Comparison of ENCODE assay signal across 8 cellular contexts in genomic region chr10:97335188-97335619, GRCh38. TPM values are rescaled to one million over a fixed set of nuclear protein-coding genes. Genes with fewer than 3 reads are reported as not detected.
DNase-seq lines count a peak whose midpoint lies in the region; ATAC-seq and TF ChIP-seq lines count a peak whose summit lies in the region.

No MANE protein-coding gene starts in this region.

- H3K27ac ChIP-seq in iPS-20b (ENCODE audit: low read length): no peak overlapping the region
- no peak overlapping the region for H3K27ac ChIP-seq in stomach smooth muscle (ENCODE audit: low read length)

- intact Hi-C loops in activated CD8-positive, alpha-beta T cell treated with anti-CD3 and anti-CD28 coated beads for 36 hours (cut with micrococcal nuclease): no loop called here

- POLR2A ChIA-PET in activated CD8-positive, alpha-beta T cell treated with anti-CD3 and anti-CD28 coated beads for 36 hours (lab: Charles Lee): interaction anchor here (8.2 kb wide), 1 partner anchor 16 kb away, joined by 82 read pairs; the partner anchor contains the start of gene FRAT1

- peaks cover 16% of the 10 kb centered on the region for H3K36me3 ChIP-seq in iPS-20b (ENCODE audit: insufficient read depth, low read depth, low read length)
- H3K36me3 ChIP-seq in stomach smooth muscle (ENCODE audit: control insufficient read depth in 2 of 2, insufficient read depth in 2 of 2, low read length in 2 of 2): no peaks in the 10 kb centered on the region

- H3K9me3 Mint-ChIP-seq in activated CD8-positive, alpha-beta T cell treated with anti-CD3 and anti-CD28 coated beads for 36 hours: no peaks in the 10 kb centered on the region

- CTCF ChIA-PET in activated CD8-positive, alpha-beta T cell treated with anti-CD3 and anti-CD28 coated beads for 36 hours (lab: Charles Lee): interaction anchor here (3.0 kb wide), 1 partner anchor 13 kb away, joined by 15 read pairs; no protein-coding TSS in a partner anchor

- peaks cover 31% of the 10 kb centered on the region for H3K4me1 Mint-ChIP-seq in activated CD8-positive, alpha-beta T cell treated with anti-CD3 and anti-CD28 coated beads for 36 hours (ENCODE audit: low read depth)

- no peak for TF ChIP-seq CTCF in activated CD8-positive, alpha-beta T cell treated with anti-CD3 and anti-CD28 coated beads for 36 hours (IDR thresholded peaks at IDR 0.05)

- DNase-seq in NCI-H2227 (lab: John Stamatoyannopoulos, UW; ENCODE audit: unreplicated experiment): peak; percentile 38
- no peak for DNase-seq in NCI-H2227 treated with DMSO at 0.1 percent for 48 hours (lab: John Stamatoyannopoulos, UW)
- DNase-seq in activated CD8-positive, alpha-beta T cell treated with anti-CD3 and anti-CD28 coated beads for 36 hours: no peak
- no peak for DNase-seq in H4 (ENCODE audit: low spot score)
- no peak for DNase-seq in GM19240 (ENCODE audit: insufficient read length, low spot score)
- DNase-seq in Ammon's horn (ENCODE audit: low spot score): no peak

- peak overlapping the region; percentile 84 for H3K4me3 ChIP-seq in iPS-20b (ENCODE audit: low read length)
- H3K4me3 ChIP-seq in stomach smooth muscle (ENCODE audit: low read length in 2 of 2): peak overlapping the region; percentile 59 to 83

- no peak overlapping the region for H3K27ac Mint-ChIP-seq in activated CD8-positive, alpha-beta T cell treated with anti-CD3 and anti-CD28 coated beads for 36 hours

- peaks cover 32% of the 10 kb centered on the region; the same call in 1 of the 2 replicates for H3K4me1 ChIP-seq in iPS-20b (ENCODE audit: insufficient read depth, low read length)
- peaks cover 35% of the 10 kb centered on the region for H3K4me1 ChIP-seq in stomach smooth muscle (ENCODE audit: control insufficient read depth, insufficient read depth, low read length)

- H3K27me3 ChIP-seq in iPS-20b (ENCODE audit: insufficient read depth, low read length) (peaks cover 21% of the 10 kb centered on the region; the same call in 1 of the 2 replicates), stomach smooth muscle (ENCODE audit: control insufficient read depth in 1 of 2, insufficient read depth in 2 of 2, low read length in 2 of 2) (no peaks in the 10 kb centered on the region)

- peak overlapping the region; percentile 70 for H3K4me3 Mint-ChIP-seq in activated CD8-positive, alpha-beta T cell treated with anti-CD3 and anti-CD28 coated beads for 36 hours

- H3K9me3 ChIP-seq in iPS-20b (ENCODE audit: insufficient read depth, low read depth, low read length) (no peaks in the 10 kb centered on the region), stomach smooth muscle (ENCODE audit: control insufficient read depth in 2 of 2, low read length in 2 of 2) (no peaks in the 10 kb centered on the region)

- no peaks in the 10 kb centered on the region for H3K27me3 Mint-ChIP-seq in activated CD8-positive, alpha-beta T cell treated with anti-CD3 and anti-CD28 coated beads for 36 hours

- no peak for ATAC-seq in activated CD8-positive, alpha-beta T cell treated with anti-CD3 and anti-CD28 coated beads for 36 hours

- H3K36me3 Mint-ChIP-seq in activated CD8-positive, alpha-beta T cell treated with anti-CD3 and anti-CD28 coated beads for 36 hours (ENCODE audit: low read depth): peaks cover 1% of the 10 kb centered on the region

- peak overlapping the region; percentile 83 for H3K9ac ChIP-seq in iPS-20b (ENCODE audit: low read depth, low read length)
- peak overlapping the region in 1 of 2 donors; percentile 77 for H3K9ac ChIP-seq in stomach smooth muscle (ENCODE audit: low read length in 2 of 2)

RNA-seq across cellular contexts. Expression of gene FRAT2, which starts 0.7 kb away (rescaled TPM):
- 1 to 10 TPM; 5.6 to 6.4 TPM for total RNA-seq in activated CD8-positive, alpha-beta T cell treated with anti-CD3 and anti-CD28 coated beads for 36 hours
- total RNA-seq in H4 (2014; rRNA removed; shearing (Covaris generic)): 6.2 and 11.0 TPM in 2 replicates

RNA-seq across cellular contexts. Expression of gene FRAT1, which starts 16.1 kb away (rescaled TPM):
- total RNA-seq in activated CD8-positive, alpha-beta T cell treated with anti-CD3 and anti-CD28 coated beads for 36 hours: 1 to 10 TPM; 3.0 to 3.2 TPM
- total RNA-seq in H4 (2014; rRNA removed; shearing (Covaris generic)): 0.89 and 1.6 TPM in 2 replicates

RNA-seq across cellular contexts. Expression of gene ARHGAP19, which starts 42.8 kb away (rescaled TPM):
- 10 to 100 TPM; 42.3 to 53.2 TPM for total RNA-seq in activated CD8-positive, alpha-beta T cell treated with anti-CD3 and anti-CD28 coated beads for 36 hours
- total RNA-seq in H4 (2014; rRNA removed; shearing (Covaris generic)): 9.5 and 10.6 TPM in 2 replicates
